15 cellular contexts compared by ENCODE assay signal in genomic region chr3:15326037-15326436, GRCh38. TPM values are rescaled to one million over a fixed set of nuclear protein-coding genes. Genes with fewer than 3 reads are reported as not detected.
DNase-seq lines count a peak whose midpoint lies in the region; ATAC-seq and TF ChIP-seq lines count a peak whose summit lies in the region.
"Had no signal": no experiment of that assay in that cellular context is flagged by ENCODE, and none has a peak within 500 bp of the region (broad histone marks: within the 10 kb centered on the region; RNA-seq: fewer than 3 reads in every experiment).

No MANE protein-coding gene starts in this region.

- ATAC-seq in IMR-90 (ENCODE audit: low read depth) (no peak), HG02884 (IDR thresholded peaks at IDR 0.05; ENCODE audit: unreplicated experiment) (no peak), body of pancreas (no peak)
- ATAC-seq in stimulated activated naive CD8-positive, alpha-beta T cell treated with anti-CD3 and anti-CD28 coated beads, Interleukin-15, amount 100 ng/mL, for 72 hours: no peak
- ATAC-seq: activated T-cell treated with anti-CD3 and anti-CD28 coated beads, Interleukin-2, amount 50 U/mL, for 72 hours had no signal

- TF ChIP-seq POLR2A in IMR-90 (IDR thresholded peaks at IDR 0.05; ENCODE audit: low read depth, low read length) (no peak), esophagus muscularis mucosa (IDR thresholded peaks at IDR 0.05; ENCODE audit: low read depth) (no peak), body of pancreas (IDR thresholded peaks at IDR 0.05) (no peak)

- POLR2A ChIA-PET in CD4-positive, alpha-beta memory T cell (lab: Charles Lee; ENCODE audit: partially characterized antibody): no interaction called here
- POLR2A ChIA-PET in IMR-90 (lab: Charles Lee; ENCODE audit: unreplicated experiment): no interaction called here

- no peak for TF ChIP-seq EP300 in esophagus muscularis mucosa (IDR thresholded peaks at IDR 0.05)

- no peak overlapping the region for H3K27ac ChIP-seq in CD4-positive, alpha-beta memory T cell (ENCODE audit: low read depth, low read length)
- H3K27ac ChIP-seq in IMR-90 (ENCODE audit: insufficient read depth, low read length) (no peak overlapping the region), esophagus muscularis mucosa (replicated peaks in 1 of 4) (peak overlapping the region in 3 of 4 donors; percentile 5 to 87 (median 37)), body of pancreas (no peak overlapping the region)

- no peaks in the 10 kb centered on the region for H3K9me3 ChIP-seq in CD4-positive, alpha-beta memory T cell (ENCODE audit: control insufficient read depth in 1 of 2, low read length in 2 of 2)
- no peaks in the 10 kb centered on the region for H3K9me3 ChIP-seq in IMR-90 (ENCODE audit: control insufficient read depth, insufficient read depth, low read length)
- no peaks in the 10 kb centered on the region for H3K9me3 ChIP-seq in esophagus muscularis mucosa
- H3K9me3 ChIP-seq in body of pancreas: no peaks in the 10 kb centered on the region
- H3K9me3 ChIP-seq: MG63, tibial artery had no signal

- no peak for TF ChIP-seq RAD21 in IMR-90 (IDR thresholded peaks at IDR 0.05; ENCODE audit: low read length)

- intact Hi-C loops in CD4-positive, alpha-beta memory T cell (cut with micrococcal nuclease): no loop called here
- intact Hi-C loops in IMR-90 (cut with micrococcal nuclease) (no loop called here), esophagus muscularis mucosa (cut with DNase I) (no loop called here), body of pancreas (cut with DNase I) (no loop called here)

- 0 out of 4 replicates have a peak, but pooled peaks cover 0 to 7% of the 10 kb centered on the region in 2 experiments for H3K79me1 ChIP-seq in IMR-90 (ENCODE audit: low read depth in 1 of 2, low read length in 2 of 2)

- no peak overlapping the region for H3K56ac ChIP-seq in IMR-90 (ENCODE audit: extremely low read depth, insufficient read depth, low read length)

- peaks cover 66 to 96% (median 78%) of the 10 kb centered on the region in 4 donors for H3K4me1 Mint-ChIP-seq in CD4-positive, alpha-beta memory T cell
- peaks cover 42% of the 10 kb centered on the region for H3K4me1 Mint-ChIP-seq in progenitor cell of endocrine pancreas (ENCODE audit: low read depth)
- H3K4me1 Mint-ChIP-seq in T-helper 2 cell treated with Interferon-gamma antibody and Interleukin-4, amounts not matched to agents 5 μg/mL and 100 μg/mL, for 36 hours (ENCODE audit: low read depth): peaks cover 37% of the 10 kb centered on the region
- peaks cover 45% of the 10 kb centered on the region for H3K4me1 Mint-ChIP-seq in stimulated activated naive CD8-positive, alpha-beta T cell treated with anti-CD3 and anti-CD28 coated beads, Interleukin-15, amount 100 ng/mL, for 72 hours

- H3K9me1 ChIP-seq in IMR-90 (ENCODE audit: insufficient read depth, low read length): peaks cover 8% of the 10 kb centered on the region

- H2AK9ac ChIP-seq in IMR-90 (replicated peaks; ENCODE audit: low read depth, low read length, poor library complexity): no peak overlapping the region

- no peak overlapping the region for H2BK5ac ChIP-seq in IMR-90 (ENCODE audit: low read depth, low read length, poor library complexity, severe bottlenecking)

- H3K4ac ChIP-seq in IMR-90 (ENCODE audit: low read depth, low read length): no peak overlapping the region

- H3K27ac Mint-ChIP-seq in CD4-positive, alpha-beta memory T cell: peak overlapping the region in 4 of 7 donors; percentile 17 to 77 (median 51)
- peak overlapping the region; percentile 56 for H3K27ac Mint-ChIP-seq in progenitor cell of endocrine pancreas
- no peak overlapping the region for H3K27ac Mint-ChIP-seq in T-helper 2 cell treated with Interferon-gamma antibody and Interleukin-4, amounts not matched to agents 5 μg/mL and 100 μg/mL, for 36 hours
- H3K27ac Mint-ChIP-seq in stimulated activated naive CD8-positive, alpha-beta T cell treated with anti-CD3 and anti-CD28 coated beads, Interleukin-15, amount 100 ng/mL, for 72 hours: no peak overlapping the region
- H3K27ac Mint-ChIP-seq: activated T-cell treated with anti-CD3 and anti-CD28 coated beads, Interleukin-2, amount 50 U/mL, for 72 hours had no signal

- no TSS peak for BruUV-seq in IMR-90 (replicated peaks; lab: Mats Ljungman, UMichigan)

- H3K27me3 Mint-ChIP-seq in CD4-positive, alpha-beta memory T cell: no peaks in the 10 kb centered on the region
- H3K27me3 Mint-ChIP-seq in progenitor cell of endocrine pancreas: peaks cover 3% of the 10 kb centered on the region
- H3K27me3 Mint-ChIP-seq in T-helper 2 cell treated with Interferon-gamma antibody and Interleukin-4, amounts not matched to agents 5 μg/mL and 100 μg/mL, for 36 hours (ENCODE audit: low read depth): peaks cover 1% of the 10 kb centered on the region
- H3K27me3 Mint-ChIP-seq in stimulated activated naive CD8-positive, alpha-beta T cell treated with anti-CD3 and anti-CD28 coated beads, Interleukin-15, amount 100 ng/mL, for 72 hours: peaks cover 5% of the 10 kb centered on the region

- H3K4me3 ChIP-seq in CD4-positive, alpha-beta memory T cell (ENCODE audit: low read length in 2 of 2): no peak overlapping the region
- no peak overlapping the region for H3K4me3 ChIP-seq in IMR-90 (ENCODE audit: insufficient read depth, low read depth, low read length)
- no peak overlapping the region for H3K4me3 ChIP-seq in esophagus muscularis mucosa
- H3K4me3 ChIP-seq in body of pancreas: no peak overlapping the region
- H3K4me3 ChIP-seq: MG63, tibial artery had no signal

- dilution Hi-C loops in IMR-90 (cut with HindIII; ENCODE audit: low sequenced_read_pairs, unreplicated experiment): no loop called here

- in situ Hi-C loops in IMR-90 (cut with MboI; ENCODE audit: low sequenced_read_pairs): no loop called here

- H4K8ac ChIP-seq in IMR-90 (ENCODE audit: low read depth in 2 of 2, low read length in 2 of 2): no peak overlapping the region

- no peak overlapping the region for H2BK120ac ChIP-seq in IMR-90 (ENCODE audit: low read depth, low read length)

- no peak for TF ChIP-seq CTCF in IMR-90 (conservative IDR thresholded peaks at IDR 0.05; ENCODE audit: low read depth, low read length)
- no peak for TF ChIP-seq CTCF in esophagus muscularis mucosa (IDR thresholded peaks at IDR 0.05)
- TF ChIP-seq CTCF in progenitor cell of endocrine pancreas (IDR thresholded peaks at IDR 0.05; ENCODE audit: unreplicated experiment): no peak
- no peak for TF ChIP-seq CTCF in body of pancreas (IDR thresholded peaks at IDR 0.05)

- no peaks in the 10 kb centered on the region for H4K20me1 ChIP-seq in IMR-90 (ENCODE audit: insufficient read depth, low read length)

- H4K91ac ChIP-seq in IMR-90 (ENCODE audit: insufficient read depth, low read depth, low read length): no peak overlapping the region

- H4K5ac ChIP-seq in IMR-90 (ENCODE audit: low read depth, low read length): no peak overlapping the region

- H3K14ac ChIP-seq in IMR-90 (replicated peaks; ENCODE audit: low read depth, low read length): no peak overlapping the region

- CTCF ChIA-PET in CD4-positive, alpha-beta memory T cell (lab: Charles Lee; ENCODE audit: partially characterized antibody): interaction anchor here (2.0 to 3.7 kb wide), 2 partner anchors 20 to 58 kb away, joined by 5 to 38 read pairs; no protein-coding TSS in a partner anchor
- CTCF ChIA-PET in IMR-90 (lab: Yijun Ruan, JAX): interaction anchor here (0.6 kb wide), 1 partner anchor 18 kb away, joined by 3 read pairs; no protein-coding TSS in a partner anchor

- no peaks in the 10 kb centered on the region for H3K9me3 Mint-ChIP-seq in CD4-positive, alpha-beta memory T cell
- no peaks in the 10 kb centered on the region for H3K9me3 Mint-ChIP-seq in progenitor cell of endocrine pancreas (ENCODE audit: low read depth)
- H3K9me3 Mint-ChIP-seq in T-helper 2 cell treated with Interferon-gamma antibody and Interleukin-4, amounts not matched to agents 5 μg/mL and 100 μg/mL, for 36 hours: no peaks in the 10 kb centered on the region
- no peaks in the 10 kb centered on the region for H3K9me3 Mint-ChIP-seq in stimulated activated naive CD8-positive, alpha-beta T cell treated with anti-CD3 and anti-CD28 coated beads, Interleukin-15, amount 100 ng/mL, for 72 hours
- H3K9me3 Mint-ChIP-seq: activated T-cell treated with anti-CD3 and anti-CD28 coated beads, Interleukin-2, amount 50 U/mL, for 72 hours had no signal

- no peak for DNase-seq in CD4-positive, alpha-beta memory T cell
- DNase-seq in IMR-90 (no peak), esophagus muscularis mucosa (ENCODE audit: extremely low spot score) (no peak), progenitor cell of endocrine pancreas (ENCODE audit: low spot score, unreplicated experiment) (no peak), body of pancreas (no peak)
- no peak for DNase-seq in T-helper 2 cell treated with Interferon-gamma antibody and Interleukin-4, amounts not matched to agents 5 μg/mL and 100 μg/mL, for 36 hours (ENCODE audit: low spot score)
- DNase-seq in stimulated activated naive CD8-positive, alpha-beta T cell treated with anti-CD3 and anti-CD28 coated beads, Interleukin-15, amount 100 ng/mL, for 72 hours: no peak
- DNase-seq: activated CD4-positive, alpha-beta T cell treated with anti-CD3 and anti-CD28 coated beads for 4 hours; activated T-cell treated with anti-CD3 and anti-CD28 coated beads, Interleukin-2, amount 50 U/mL, for 72 hours; AML-193; aorta; MG63; NCI-H2081 treated with DMSO at 0.1 percent for 48 hours had no signal

- no peak overlapping the region for H3K4me2 ChIP-seq in IMR-90 (ENCODE audit: low read depth, low read length)

- peaks cover 54 to 81% of the 10 kb centered on the region in 2 donors for H3K36me3 Mint-ChIP-seq in CD4-positive, alpha-beta memory T cell
- peaks cover 2% of the 10 kb centered on the region for H3K36me3 Mint-ChIP-seq in progenitor cell of endocrine pancreas (ENCODE audit: insufficient read depth)
- peaks cover 47% of the 10 kb centered on the region for H3K36me3 Mint-ChIP-seq in T-helper 2 cell treated with Interferon-gamma antibody and Interleukin-4, amounts not matched to agents 5 μg/mL and 100 μg/mL, for 36 hours (ENCODE audit: low read depth)

- WGBS in IMR-90 (ENCODE audit: extremely low coverage in 2 of 2, insufficient read length in 1 of 2), 2 experiments: no CpG with 5 or more reads among the region's 3 CpGs
- 59% methylated on average over 3 of the region's 3 CpGs for WGBS in esophagus muscularis mucosa
- 78 to 82% methylated on average over 3 of the region's 3 CpGs for WGBS in body of pancreas, 2 donors

- peak overlapping the region; percentile 28 for H3K18ac ChIP-seq in IMR-90 (ENCODE audit: low read depth, low read length)

- no peak overlapping the region for H3K23ac ChIP-seq in IMR-90 (ENCODE audit: low read depth, low read length)

- peaks cover 41% of the 10 kb centered on the region for H3K36me3 ChIP-seq in CD4-positive, alpha-beta memory T cell (ENCODE audit: insufficient read depth, low read length)
- H3K36me3 ChIP-seq in IMR-90 (ENCODE audit: control insufficient read depth, insufficient read depth, low read length) (no peaks in the 10 kb centered on the region), esophagus muscularis mucosa (no peaks in the 10 kb centered on the region), body of pancreas (replicated peaks in 1 of 2; ENCODE audit: insufficient read depth in 1 of 2, low read depth in 2 of 2) (no peaks in the 10 kb centered on the region)
- H3K36me3 ChIP-seq: MG63 had no signal

- H3K9ac ChIP-seq in IMR-90 (ENCODE audit: low read depth, low read length): no peak overlapping the region

- peak overlapping the region in 4 of 8 donors; percentile 13 to 64 (median 24) for H3K4me3 Mint-ChIP-seq in CD4-positive, alpha-beta memory T cell
- no peak overlapping the region for H3K4me3 Mint-ChIP-seq in progenitor cell of endocrine pancreas (ENCODE audit: low read depth)
- H3K4me3 Mint-ChIP-seq in T-helper 2 cell treated with Interferon-gamma antibody and Interleukin-4, amounts not matched to agents 5 μg/mL and 100 μg/mL, for 36 hours: no peak overlapping the region
- no peak overlapping the region for H3K4me3 Mint-ChIP-seq in stimulated activated naive CD8-positive, alpha-beta T cell treated with anti-CD3 and anti-CD28 coated beads, Interleukin-15, amount 100 ng/mL, for 72 hours
- H3K4me3 Mint-ChIP-seq: activated T-cell treated with anti-CD3 and anti-CD28 coated beads, Interleukin-2, amount 50 U/mL, for 72 hours had no signal

- peaks cover 89% of the 10 kb centered on the region for H3K4me1 ChIP-seq in CD4-positive, alpha-beta memory T cell (ENCODE audit: insufficient read depth, low read length)
- H3K4me1 ChIP-seq in IMR-90 (ENCODE audit: control insufficient read depth, insufficient read depth, low read length): peaks cover 25% of the 10 kb centered on the region
- peaks cover 53 to 82% (median 77%) of the 10 kb centered on the region in 4 donors for H3K4me1 ChIP-seq in esophagus muscularis mucosa
- H3K4me1 ChIP-seq in body of pancreas: peaks cover 12% of the 10 kb centered on the region

- no peak overlapping the region for H2BK20ac ChIP-seq in IMR-90 (ENCODE audit: low read depth, low read length)

- no peak overlapping the region for H2AK5ac ChIP-seq in IMR-90 (ENCODE audit: low read depth, low read length)

- no peak overlapping the region for H2AFZ ChIP-seq in IMR-90 (replicated peaks; ENCODE audit: low read length, poor library complexity)

- no peaks in the 10 kb centered on the region for H3K27me3 ChIP-seq in CD4-positive, alpha-beta memory T cell (ENCODE audit: insufficient read depth, low read length)
- no peaks in the 10 kb centered on the region for H3K27me3 ChIP-seq in IMR-90 (ENCODE audit: control insufficient read depth, insufficient read depth, low read length)
- H3K27me3 ChIP-seq in esophagus muscularis mucosa: no peaks in the 10 kb centered on the region
- no peaks in the 10 kb centered on the region for H3K27me3 ChIP-seq in body of pancreas
- H3K27me3 ChIP-seq: MG63, tibial artery had no signal

- no peak overlapping the region for H2BK15ac ChIP-seq in IMR-90 (ENCODE audit: low read depth, low read length)

RNA-seq across cellular contexts. Expression of gene SH3BP5, which starts 6.3 kb away (rescaled TPM):
- 10 to 100 TPM; 55.8 to 56.9 TPM for total RNA-seq in CD4-positive, alpha-beta memory T cell
- 100 to 1,000 TPM in 1 of 2 donors, 10 to 100 TPM in 1; 48.2 to 118 TPM for polyA plus RNA-seq in CD4-positive, alpha-beta memory T cell
- total RNA-seq in IMR-90 (2012; rRNA removed) (14.0 and 14.2 TPM in 2 replicates), esophagus muscularis mucosa (10 to 100 TPM; 26.2 to 56.5 (median 38.2) TPM), progenitor cell of endocrine pancreas (11.6 and 14.7 TPM in 2 replicates), body of pancreas (10 to 100 TPM; 13.7 to 21.8 TPM)
- polyA plus RNA-seq in IMR-90 (2012; rRNA removed): 22.3 and 23.5 TPM in 2 replicates
- polyA plus RNA-seq in IMR-90 (2012; cell fraction: cytosol; rRNA removed): 20.8 and 23.4 TPM in 2 replicates
- 18.9 and 31.2 TPM in 2 replicates for polyA plus RNA-seq in IMR-90 (2012; cell fraction: nucleus; rRNA removed; ENCODE audit: low replicate concordance)

Comparison
In these comparisons a context has a peak if more than half of its experiments do, and no peak if none do; other contexts are left out.
1. H3K27ac ChIP-seq: peak in esophagus muscularis mucosa (3 of 4); none in CD4-positive, alpha-beta memory T cell (single experiment), IMR-90 (single experiment) and body of pancreas (0 of 4).
2. H3K27ac Mint-ChIP-seq: peak in CD4-positive, alpha-beta memory T cell (4 of 7) and progenitor cell of endocrine pancreas (single experiment); none in T-helper 2 cell treated with Interferon-gamma antibody and Interleukin-4, amounts not matched to agents 5 μg/mL and 100 μg/mL, for 36 hours (single experiment) and stimulated activated naive CD8-positive, alpha-beta T cell treated with anti-CD3 and anti-CD28 coated beads, Interleukin-15, amount 100 ng/mL, for 72 hours (0 of 2).